In genomic region chr11:3022300-3022967, GRCh38 we compare ENCODE assay signal across 8 cellular contexts. TPM values are rescaled to one million over a fixed set of nuclear protein-coding genes. Genes with fewer than 3 reads are reported as not detected.
DNase-seq lines count a peak whose midpoint lies in the region; ATAC-seq, FAIRE-seq and TF ChIP-seq lines count a peak whose summit lies in the region.

No MANE protein-coding gene starts in this region.

- peak in 3 of 4 donors; percentile 25 to 44 (median 42) for ATAC-seq in psoas muscle

- FAIRE-seq in GM19239 (lab: Jason Lieb, UNC): peak; percentile 80

- H3K27ac ChIP-seq in caudate nucleus (ENCODE audit: low read depth, low read length): peak overlapping the region; percentile 16
- no peak overlapping the region for H3K27ac ChIP-seq in psoas muscle

- H3K4me1 ChIP-seq in psoas muscle: no peaks in the 10 kb centered on the region

- intact Hi-C loops in psoas muscle (cut with DNase I): loop anchor here in 1 of 2 donors (5.0 kb wide), 1 partner anchor 45 kb away; no protein-coding TSS in a partner anchor

- no peak overlapping the region for H3K4me3 ChIP-seq in psoas muscle

- DNase-seq in A172 (ENCODE audit: low spot score) (peak; percentile 42), GM19239 (ENCODE audit: insufficient read length, low spot score) (peak; percentile 41), M059J (ENCODE audit: low read depth) (peak; percentile 45), caudate nucleus (lab: John Stamatoyannopoulos, UW) (no peak), psoas muscle (no peak), DMS79 treated with DMSO at 0.1 percent for 48 hours (lab: John Stamatoyannopoulos, UW) (no peak), NCI-H526 treated with DMSO at 0.1 percent for 48 hours (lab: John Stamatoyannopoulos, UW) (no peak), NCI-H146 treated with DMSO at 0.1 percent for 48 hours (lab: John Stamatoyannopoulos, UW; ENCODE audit: unreplicated experiment) (no peak)

- no peaks in the 10 kb centered on the region for H3K27me3 ChIP-seq in psoas muscle (ENCODE audit: insufficient read depth in 3 of 3, low read length in 2 of 3)

- WGBS in psoas muscle, 3 donors: 84 to 87% (median 84%) methylated on average over 14 of the region's 14 CpGs

- H3K36me3 ChIP-seq in psoas muscle (ENCODE audit: insufficient read depth in 1 of 2, low read depth in 1 of 2): peaks cover 6 to 73% of the 10 kb centered on the region in 2 donors

- no peak for TF ChIP-seq CTCF in psoas muscle (IDR thresholded peaks at IDR 0.05)

- no peaks in the 10 kb centered on the region for H3K9me3 ChIP-seq in psoas muscle

RNA-seq across cellular contexts. Expression of gene NAP1L4, which starts 30.3 kb away (rescaled TPM):
- total RNA-seq in A172 (2014; rRNA removed; shearing (Covaris generic)): 149 and 162 TPM in 2 replicates
- 91.7 and 120 TPM in 2 replicates for total RNA-seq in M059J (2014; rRNA removed; shearing (Covaris generic))
- 100 to 1,000 TPM; 143 to 153 (median 147) TPM for total RNA-seq in psoas muscle
- polyA plus RNA-seq in psoas muscle: 100 to 1,000 TPM; 121 to 140 (median 139) TPM

RNA-seq across cellular contexts. Expression of gene CARS1, which starts 34.8 kb away (rescaled TPM):
- total RNA-seq in A172 (2014; rRNA removed; shearing (Covaris generic)): 57.2 and 60.4 TPM in 2 replicates
- 36.9 and 58.8 TPM in 2 replicates for total RNA-seq in M059J (2014; rRNA removed; shearing (Covaris generic))
- total RNA-seq in psoas muscle: 10 to 100 TPM; 24.2 to 65.8 (median 40.2) TPM
- 10 to 100 TPM; 37.8 to 78.6 (median 77.9) TPM for polyA plus RNA-seq in psoas muscle

Comparison
In these comparisons a context has a peak if more than half of its experiments do, and no peak if none do; other contexts are left out.
1. DNase-seq: peak in A172 (single experiment), GM19239 (single experiment) and M059J (single experiment); none in caudate nucleus (0 of 61), psoas muscle (0 of 2), DMS79 treated with DMSO at 0.1 percent for 48 hours (single experiment), NCI-H526 treated with DMSO at 0.1 percent for 48 hours (single experiment) and NCI-H146 treated with DMSO at 0.1 percent for 48 hours (single experiment).